Comparison of ENCODE assay signal across 14 cellular contexts in genomic region chr5:180975338-180975737, GRCh38. TPM values are rescaled to one million over a fixed set of nuclear protein-coding genes. Genes with fewer than 3 reads are reported as not detected.
DNase-seq lines count a peak whose midpoint lies in the region; ATAC-seq, FAIRE-seq and TF ChIP-seq lines count a peak whose summit lies in the region.
"Had no signal": no experiment of that assay in that cellular context is flagged by ENCODE, and none has a peak within 500 bp of the region (broad histone marks: within the 10 kb centered on the region; RNA-seq: fewer than 3 reads in every experiment).

No MANE protein-coding gene starts in this region.

- no peak overlapping the region for H4K8ac ChIP-seq in H9 (replicated peaks; ENCODE audit: insufficient read length, low read depth, low read length)

- no peak overlapping the region for H2AK5ac ChIP-seq in H9 (ENCODE audit: insufficient read length, low read length)

- WGBS in H9 (ENCODE audit: extremely low coverage, insufficient read length, low lambda C conversion rate), result no CpG with 5 or more reads among the region's 2 CpGs

- no peak overlapping the region for H4K91ac ChIP-seq in H9 (ENCODE audit: insufficient read length, low read depth, low read length)

- H4K20me1 ChIP-seq in SU-DHL-6 (ENCODE audit: low read depth, low read length) (no peaks in the 10 kb centered on the region), H9 (ENCODE audit: control insufficient read depth, insufficient read depth, insufficient read length) (no peaks in the 10 kb centered on the region), PC-3 (ENCODE audit: low read length) (no peaks in the 10 kb centered on the region)

- no peak overlapping the region for H3K23ac ChIP-seq in H9 (ENCODE audit: insufficient read length, low read depth, low read length)

- TF ChIP-seq CTCF in SU-DHL-6 (IDR thresholded peaks at IDR 0.05; ENCODE audit: insufficient read depth, low read length, poor library complexity, severe bottlenecking), result no peak
- no peak for TF ChIP-seq CTCF in H9 (conservative IDR thresholded peaks at IDR 0.05)
- TF ChIP-seq CTCF in PC-3 (conservative IDR thresholded peaks at IDR 0.05; ENCODE audit: low read depth, low read length), result no peak

- H3K79me1 ChIP-seq in H9 (ENCODE audit: insufficient read depth, low read depth, low read length, poor library complexity, severe bottlenecking), result no peaks in the 10 kb centered on the region

- DNase-seq in GM12891 (ENCODE audit: insufficient read length, low spot score) (peak; percentile 22), H9 (no peak), PC-3 (no peak), NCI-H1417 (lab: John Stamatoyannopoulos, UW) (no peak)
- no peak for DNase-seq in activated CD4-positive, CD25-positive, alpha-beta regulatory T cell treated with anti-CD3 and anti-CD28 coated beads, Interleukin-2, amount 50 U/mL, for 72 hours
- DNase-seq: glutamatergic neuron, NCI-H524 had no signal

- H3K4me1 ChIP-seq in H9 (ENCODE audit: insufficient read depth, low read length), result no peaks in the 10 kb centered on the region
- peaks cover 16% of the 10 kb centered on the region for H3K4me1 ChIP-seq in PC-3 (ENCODE audit: insufficient read depth, low read length)

- H3K9me3 ChIP-seq in SU-DHL-6 (ENCODE audit: insufficient read depth, low read length) (no peaks in the 10 kb centered on the region), H9 (ENCODE audit: control insufficient read depth, low read depth, low read length) (no peaks in the 10 kb centered on the region), PC-3 (ENCODE audit: low read length) (no peaks in the 10 kb centered on the region)

- intact Hi-C loops in PC-3 (cut with micrococcal nuclease), result no loop called here

- no peak overlapping the region for H3K4ac ChIP-seq in H9 (ENCODE audit: low read depth, low read length)

- no peak overlapping the region for H3K14ac ChIP-seq in H9 (ENCODE audit: insufficient read depth, low read length)

- H3F3A ChIP-seq in SU-DHL-6 (ENCODE audit: insufficient read depth) (peaks cover 22% of the 10 kb centered on the region), PC-3 (ENCODE audit: low read length, unreplicated experiment) (no peaks in the 10 kb centered on the region)

- H3K27ac Mint-ChIP-seq in H9, result no peak overlapping the region

- H3K4me3 Mint-ChIP-seq in H9, result no peak overlapping the region

- no peaks in the 10 kb centered on the region for H3K36me3 ChIP-seq in SU-DHL-6 (ENCODE audit: low read length)
- no peaks in the 10 kb centered on the region for H3K36me3 ChIP-seq in PC-3 (ENCODE audit: low read depth, low read length)

- H3K4me3 ChIP-seq in SU-DHL-6 (ENCODE audit: insufficient read depth, low read length, poor library complexity, severe bottlenecking) (no peak overlapping the region), PC-3 (ENCODE audit: low read length) (no peak overlapping the region)
- H3K4me3 ChIP-seq: K562 had no signal

- H3K36me3 Mint-ChIP-seq in H9 (ENCODE audit: insufficient read depth in 1 of 3, low read depth in 3 of 3), result no peaks in the 10 kb centered on the region

- no peak overlapping the region for H2BK20ac ChIP-seq in H9 (ENCODE audit: low read depth, low read length, poor library complexity, severe bottlenecking)

- H3K27me3 ChIP-seq in SU-DHL-6 (ENCODE audit: low read length) (no peaks in the 10 kb centered on the region), H9 (ENCODE audit: insufficient read depth, low read length) (no peaks in the 10 kb centered on the region), PC-3 (ENCODE audit: low read length) (no peaks in the 10 kb centered on the region)

- peaks cover 0 to 11% of the 10 kb centered on the region in 2 experiments; a peak in 2 of 5 replicates for H3K9me3 Mint-ChIP-seq in H9

- no peak overlapping the region for H2BK120ac ChIP-seq in H9 (ENCODE audit: low read depth, low read length, poor library complexity, severe bottlenecking)

- H3K18ac ChIP-seq in H9 (ENCODE audit: insufficient read length, low read depth, low read length), result no peak overlapping the region

- no TSS peak for BruUV-seq in PC-3 (replicated peaks; lab: Mats Ljungman, UMichigan)

- no peak overlapping the region for H3T11ph ChIP-seq in H9 (ENCODE audit: low read length)

- H3K56ac ChIP-seq in H9 (ENCODE audit: insufficient read length, low read depth, low read length), result no peak overlapping the region

- H3K27me3 Mint-ChIP-seq in H9 (ENCODE audit: low read depth), result peaks cover 1% of the 10 kb centered on the region; the same call in 1 of the 2 replicates

- H3K79me2 ChIP-seq in SU-DHL-6 (ENCODE audit: insufficient read depth, low read length) (no peaks in the 10 kb centered on the region), H9 (ENCODE audit: insufficient read depth, low read length) (no peaks in the 10 kb centered on the region), PC-3 (ENCODE audit: low read length) (no peaks in the 10 kb centered on the region)

- peak overlapping the region; percentile 36 for H3K9ac ChIP-seq in SU-DHL-6 (ENCODE audit: low read length)
- no peak overlapping the region for H3K9ac ChIP-seq in H9 (ENCODE audit: extremely low read depth, insufficient read length, low read length)
- no peak overlapping the region for H3K9ac ChIP-seq in PC-3 (ENCODE audit: low read length)

- H3K9me2 ChIP-seq in SU-DHL-6 (replicated peaks; ENCODE audit: insufficient read depth, low read length) (no peaks in the 10 kb centered on the region), PC-3 (replicated peaks; ENCODE audit: low read length) (no peaks in the 10 kb centered on the region)

- no peaks in the 10 kb centered on the region for H3K4me1 Mint-ChIP-seq in H9

- no peak for TF ChIP-seq POLR2A in GM12891 (IDR thresholded peaks at IDR 0.05; ENCODE audit: low read depth, low read length)

- peak overlapping the region; percentile 90 for H3K27ac ChIP-seq in SU-DHL-6 (ENCODE audit: low read depth, low read length)
- no peak overlapping the region for H3K27ac ChIP-seq in H9 (ENCODE audit: insufficient read length, low read depth, low read length)
- H3K27ac ChIP-seq in PC-3 (ENCODE audit: low read length), result no peak overlapping the region
- H3K27ac ChIP-seq: C4-2B had no signal

- H2AFZ ChIP-seq in SU-DHL-6 (ENCODE audit: low read depth, low read length, severe bottlenecking) (peak overlapping the region; percentile 23), H9 (ENCODE audit: low read length) (no peak overlapping the region), PC-3 (ENCODE audit: low read length) (no peak overlapping the region)

- H3K4me2 ChIP-seq in SU-DHL-6 (ENCODE audit: low read depth, low read length, poor library complexity, severe bottlenecking) (peak overlapping the region; percentile 46), H9 (ENCODE audit: insufficient read depth, insufficient read length, low read length) (no peak overlapping the region), PC-3 (ENCODE audit: low read length) (no peak overlapping the region)

- H2BK15ac ChIP-seq in H9 (ENCODE audit: low read depth, low read length), result no peak overlapping the region

- peak; percentile 94 for ATAC-seq in GM19438 (IDR thresholded peaks at IDR 0.05; ENCODE audit: low read depth, unreplicated experiment)
- peak; percentile 69 for ATAC-seq in HG02970 (IDR thresholded peaks at IDR 0.05; ENCODE audit: low FRiP score, unreplicated experiment)
- no peak for ATAC-seq in PC-3
- ATAC-seq: K562 had no signal

- no peak overlapping the region for H4K5ac ChIP-seq in H9 (ENCODE audit: insufficient read length, low read depth, low read length)

- no peak for FAIRE-seq in GM12891 (lab: Jason Lieb, UNC)
- FAIRE-seq: K562 had no signal

- H2BK5ac ChIP-seq in H9 (ENCODE audit: insufficient read length, low read length), result no peak overlapping the region

- no peak overlapping the region for H2BK12ac ChIP-seq in H9 (ENCODE audit: insufficient read length, low read depth, low read length)

- no peaks in the 10 kb centered on the region for H3K23me2 ChIP-seq in H9 (ENCODE audit: insufficient read length, low read depth, low read length, poor library complexity, severe bottlenecking)

- POLR2A ChIA-PET in PC-3 (lab: Charles Lee; ENCODE audit: unreplicated experiment), result no interaction called here

- CTCF ChIA-PET in PC-3 (lab: Charles Lee), result no interaction called here

TF ChIP-seq in GM12891, 5 proteins besides CTCF, POLR2A, EP300 and RAD21:
- TF ChIP-seq TAF1 (IDR thresholded peaks at IDR 0.05; ENCODE audit: low read depth, low read length), result no peak
- no peak for TF ChIP-seq POLR2AphosphoS5 (IDR thresholded peaks at IDR 0.05; ENCODE audit: low read depth, low read length)
- TF ChIP-seq POU2F2 (IDR thresholded peaks at IDR 0.05; ENCODE audit: low read depth, low read length), result 0 out of 2 replicates have a peak, but pooled peaks have one; percentile 25

RNA-seq across cellular contexts. Expression of gene BTNL3, which starts 13.3 kb away (rescaled TPM):
- polyA plus RNA-seq in GM12891 (2012; ENCODE audit: low read depth, missing spikeins), result not detected
- total RNA-seq in H9 (2021) (not detected in 2 replicates), PC-3 (2014; rRNA removed) (not detected in 2 replicates)
- total RNA-seq: chondrocyte; T-helper 2 cell treated with Interferon-gamma antibody and Interleukin-4, amounts not matched to agents 100 ng/mL and 5 ng/mL, for 36 hours had no signal
